ENCODE assay signal across 8 cellular contexts in the genomic region with DNA sequence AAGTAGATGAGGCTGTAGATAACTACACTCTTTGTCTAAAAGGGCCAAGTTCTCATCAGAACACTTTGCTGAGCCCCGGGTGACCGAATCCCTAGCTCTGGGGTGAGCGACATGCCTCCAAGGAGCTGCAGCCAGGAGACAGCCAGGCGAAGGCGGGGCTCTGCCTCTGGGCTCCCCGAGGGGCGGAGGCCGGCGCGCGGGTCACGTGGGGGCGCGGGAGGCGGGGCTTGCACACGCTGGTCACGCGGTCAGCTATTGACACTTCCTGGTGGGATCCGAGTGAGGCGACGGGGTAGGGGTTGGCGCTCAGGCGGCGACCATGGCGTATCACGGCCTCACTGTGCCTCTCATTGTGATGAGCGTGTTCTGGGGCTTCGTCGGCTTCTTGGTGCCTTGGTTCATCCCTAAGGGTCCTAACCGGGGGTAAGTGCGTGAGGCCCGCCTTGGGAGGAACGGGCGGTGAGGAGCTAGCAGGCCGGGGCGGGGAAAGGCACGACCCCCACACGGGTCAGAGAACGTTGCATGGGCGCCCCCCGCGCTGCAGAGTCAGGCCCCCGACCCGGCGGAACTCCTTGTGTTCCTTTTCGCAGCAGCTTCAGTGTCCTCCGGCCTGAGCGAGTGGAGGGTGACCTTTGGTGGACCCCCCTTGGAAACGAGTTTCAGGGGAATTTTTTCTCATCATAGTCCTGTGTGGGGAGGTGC. TPM values are rescaled to one million over a fixed set of nuclear protein-coding genes. Genes with fewer than 3 reads are reported as not detected.
DNase-seq lines count a peak whose midpoint lies in the region; ATAC-seq and TF ChIP-seq lines count a peak whose summit lies in the region.

TSS of gene ATP6V0E1 (plus strand) at position 230 of the 702 bp plus-strand sequence. CDS start at position 320, 90 bp downstream.

- peaks cover 0 to 42% (median 17%) of the 10 kb centered on the region in 9 donors for H3K4me1 ChIP-seq in heart right ventricle
- peaks cover 16 to 49% (median 23%) of the 10 kb centered on the region in 4 donors for H3K4me1 ChIP-seq in upper lobe of left lung

- H3K27ac ChIP-seq in heart right ventricle: peak within 1 kb of the TSS; percentile 86 to 95 (median 92)
- peak within 1 kb of the TSS; percentile 96 to 100 (median 96) for H3K27ac ChIP-seq in upper lobe of left lung

- TF ChIP-seq EP300 in upper lobe of left lung (IDR thresholded peaks at IDR 0.05): peak in 1 of 4 donors; percentile 26

- DNase-seq in GM13977 (ENCODE audit: low spot score) (peak; percentile 95), NCI-H1694 (lab: John Stamatoyannopoulos, UW) (peak; percentile 77), amniotic epithelial cell (ENCODE audit: low read depth) (peak; percentile 83), heart right ventricle (peak; percentile 96 to 98), posterior vena cava (ENCODE audit: low spot score) (peak; percentile 99), upper lobe of left lung (peak; percentile 99 to 100)

- TF ChIP-seq CTCF in GM13977 (IDR thresholded peaks at IDR 0.05; ENCODE audit: extremely low read depth, insufficient read depth, missing control alignments) (no peak), heart right ventricle (IDR thresholded peaks at IDR 0.05) (no peak), upper lobe of left lung (IDR thresholded peaks at IDR 0.05) (no peak)

- no peaks in the 10 kb centered on the region for H3K27me3 ChIP-seq in heart right ventricle
- no peaks in the 10 kb centered on the region for H3K27me3 ChIP-seq in upper lobe of left lung

- H3K36me3 ChIP-seq in heart right ventricle (peaks cover 0 to 28% (median 9%) of the 10 kb centered on the region in 9 donors), upper lobe of left lung (peaks cover 0 to 23% (median 7%) of the 10 kb centered on the region in 4 donors)

- TF ChIP-seq POLR2A in upper lobe of left lung (IDR thresholded peaks at IDR 0.05): peak in 3 of 4 donors; percentile 92 to 95 (median 94)

- WGBS in heart right ventricle, 2 donors: 0% methylated on average over 47 to 49 of the region's 49 CpGs
- WGBS in upper lobe of left lung, 2 donors: 0% methylated on average over 18 of the region's 49 CpGs; no CpG with 5 or more reads in 1 of the 2 donors

- intact Hi-C loops in T-helper 1 cell treated with Interleukin-12 subunit alpha and Interleukin-12 subunit beta and Interleukin-4 antibody, amounts not matched to agents 30 ng/mL and 1 ng/mL, for 36 hours (cut with micrococcal nuclease): loop anchor here (1.0 to 10.0 kb wide), 18 partner anchors 24 to 1596 kb away; partner anchors contain the start of genes BNIP1, BOD1, CPEB4 and NPM1
- intact Hi-C loops in heart right ventricle (cut with DNase I) (loop anchor here in 7 of 10 donors (1.0 to 10.0 kb wide), 9 partner anchors 71 to 299 kb away; partner anchors contain the start of genes CREBRF (in 6 of the 7) and BNIP1 (in 4 of the 7)), posterior vena cava (cut with DNase I) (loop anchor here in 1 of 2 donors (10.0 kb wide), 2 partner anchors 71 to 161 kb away; partner anchors contain the start of genes BNIP1 and CREBRF)

- ATAC-seq in HG02852 (IDR thresholded peaks at IDR 0.05; ENCODE audit: unreplicated experiment) (peak; percentile 83), heart right ventricle (peak; percentile 98 to 99 (median 99)), upper lobe of left lung (ENCODE audit: low FRiP score in 2 of 2) (peak; percentile 97 to 99)

- H3K9me3 ChIP-seq in heart right ventricle (no peaks in the 10 kb centered on the region), upper lobe of left lung (no peaks in the 10 kb centered on the region)

- in situ Hi-C loops in GM13977 (cut with MboI; ENCODE audit: low pct_unique_long_range_greater_than_20kb, low sequenced_read_pairs, unreplicated experiment): loop anchor here (25.0 kb wide), 1 partner anchor 154 kb away; the partner anchor contains the start of gene BNIP1

- H3K4me3 ChIP-seq in heart right ventricle: peak within 1 kb of the TSS; percentile 65 to 95 (median 88)
- H3K4me3 ChIP-seq in upper lobe of left lung: peak within 1 kb of the TSS; percentile 87 to 95 (median 92)

RNA-seq across cellular contexts. Expression of gene ATP6V0E1, which starts in this region (rescaled TPM):
- total RNA-seq in T-helper 1 cell treated with Interleukin-12 subunit alpha and Interleukin-12 subunit beta and Interleukin-4 antibody, amounts not matched to agents 30 ng/mL and 1 ng/mL, for 36 hours: 184 and 193 TPM in 2 replicates
- 100 to 1,000 TPM; 164 to 218 (median 194) TPM for total RNA-seq in heart right ventricle
- polyA plus RNA-seq in heart right ventricle: 100 to 1,000 TPM; 134 to 271 TPM
- total RNA-seq in posterior vena cava: 100 to 1,000 TPM; 178 to 215 TPM
- 100 to 1,000 TPM in 4 of 6 donors, 10 to 100 TPM in 2; 58.7 to 317 (median 198) TPM for total RNA-seq in upper lobe of left lung

Comparison
In these comparisons a context has a peak if more than half of its experiments do, and no peak if none do; other contexts are left out.
1. Peak in every context shown above with its lines: DNase-seq, ATAC-seq, H3K4me3 ChIP-seq and H3K27ac ChIP-seq.